Comparison of ENCODE assay signal across 8 cellular contexts in the genomic region with DNA sequence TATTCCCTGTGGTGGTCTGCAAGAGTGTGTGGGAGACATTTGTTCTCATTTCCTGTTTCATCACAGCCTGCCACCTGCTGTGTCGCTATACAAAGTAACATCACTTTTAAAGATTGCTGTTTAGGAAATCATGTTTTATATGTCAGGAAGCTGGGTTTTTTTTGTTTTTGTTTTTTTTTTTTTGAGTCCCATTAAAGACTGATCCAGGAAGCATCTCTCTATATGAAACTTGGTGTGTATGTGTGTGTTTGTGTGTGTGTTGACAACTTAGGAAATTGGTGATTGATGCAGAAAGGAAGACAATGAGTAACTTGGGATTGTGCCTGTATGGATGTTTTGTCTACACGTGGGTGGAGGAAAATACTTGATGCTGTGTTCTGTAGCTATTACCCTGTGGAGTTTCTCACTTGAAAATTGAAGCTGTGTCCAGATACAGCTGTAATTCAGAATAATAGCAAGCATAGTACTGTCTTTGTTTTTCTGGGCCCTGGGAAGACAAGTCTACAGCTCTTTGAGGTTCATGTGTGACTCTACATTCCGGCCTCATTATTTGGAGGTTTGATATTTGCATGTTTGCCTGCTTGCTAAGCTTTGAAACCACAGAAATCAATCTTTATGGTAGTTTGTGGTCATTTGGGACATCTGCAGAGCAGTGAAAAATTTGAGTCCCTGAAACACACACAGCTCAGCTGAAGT. TPM values are rescaled to one million over a fixed set of nuclear protein-coding genes. Genes with fewer than 3 reads are reported as not detected.
DNase-seq lines count a peak whose midpoint lies in the region; ATAC-seq and TF ChIP-seq lines count a peak whose summit lies in the region.

No MANE protein-coding gene starts in this region.

- H3K36me3 Mint-ChIP-seq in natural killer cell: no peaks in the 10 kb centered on the region

- TF ChIP-seq CTCF in choroid plexus epithelial cell (conservative IDR thresholded peaks at IDR 0.05; ENCODE audit: low read depth, low read length) (no peak), natural killer cell (IDR thresholded peaks at IDR 0.05) (no peak), lower lobe of right lung (IDR thresholded peaks at IDR 0.05) (no peak)

- no peaks in the 10 kb centered on the region for H3K36me3 ChIP-seq in lower lobe of right lung

- H3K9me3 Mint-ChIP-seq in natural killer cell: no peaks in the 10 kb centered on the region

- peaks cover 0 to 6% of the 10 kb centered on the region in 2 donors for H3K4me1 Mint-ChIP-seq in natural killer cell

- no peak overlapping the region for H3K27ac ChIP-seq in lower lobe of right lung

- intact Hi-C loops in natural killer cell (cut with micrococcal nuclease): no loop called here
- intact Hi-C loops in lower lobe of right lung (cut with DNase I): no loop called here

- H3K27ac Mint-ChIP-seq in natural killer cell: no peak overlapping the region

- peak; percentile 61 for DNase-seq in GM03348 (ENCODE audit: low spot score)
- peak; percentile 77 for DNase-seq in choroid plexus epithelial cell (ENCODE audit: low read depth)
- DNase-seq in stromal cell of bone marrow (ENCODE audit: low read depth): peak; percentile 41
- no peak for DNase-seq in HuH-7.5 (ENCODE audit: low spot score)
- DNase-seq in natural killer cell: no peak
- DNase-seq in lower lobe of right lung: no peak

- H3K27me3 ChIP-seq in lower lobe of right lung (ENCODE audit: low read depth): no peaks in the 10 kb centered on the region

- ATAC-seq in GM21528 (IDR thresholded peaks at IDR 0.05; ENCODE audit: low FRiP score, unreplicated experiment): peak; percentile 87
- peak; percentile 76 for ATAC-seq in HG03575 (IDR thresholded peaks at IDR 0.05; ENCODE audit: extremely low read depth, insufficient number of reproducible peaks, low FRiP score, unreplicated experiment)
- ATAC-seq in natural killer cell: no peak
- ATAC-seq in lower lobe of right lung: no peak

- H3K4me1 ChIP-seq in lower lobe of right lung: peaks cover 55% of the 10 kb centered on the region

- H3K4me3 ChIP-seq in choroid plexus epithelial cell (ENCODE audit: low read depth, low read length) (no peak overlapping the region), lower lobe of right lung (no peak overlapping the region)

- H3K9me3 ChIP-seq in lower lobe of right lung: no peaks in the 10 kb centered on the region

- H3K27me3 Mint-ChIP-seq in natural killer cell (ENCODE audit: low read depth in 2 of 2): peaks cover 0 to 6% of the 10 kb centered on the region in 2 donors

- H3K4me3 Mint-ChIP-seq in natural killer cell: no peak overlapping the region

RNA-seq across cellular contexts. Expression of a gene that starts 47.9 kb away (rescaled TPM):
- total RNA-seq in natural killer cell: under 1 TPM; 0.33 to 0.66 (median 0.58) TPM
- 96.9 TPM for total RNA-seq in lower lobe of right lung

Comparison
In these comparisons a context has a peak if more than half of its experiments do, and no peak if none do; other contexts are left out.
1. DNase-seq: peak in GM03348 (single experiment), choroid plexus epithelial cell (single experiment) and stromal cell of bone marrow (single experiment); none in HuH-7.5 (single experiment), natural killer cell (single experiment) and lower lobe of right lung (single experiment).
2. ATAC-seq: peak in GM21528 (single experiment) and HG03575 (single experiment); none in natural killer cell (0 of 3) and lower lobe of right lung (0 of 2).
3. RNA of a gene that starts 47.9 kb away (total RNA-seq): 96.9 TPM in lower lobe of right lung (single experiment); 0.33 to 0.66 TPM in natural killer cell; every median in the first group is over 10 times any median in the second.